In genomic region chr18:53153281-53153680, GRCh38 we compare ENCODE assay signal across 9 cellular contexts.
DNase-seq lines count a peak whose midpoint lies in the region; ATAC-seq, FAIRE-seq and TF ChIP-seq lines count a peak whose summit lies in the region.
"Had no signal": no experiment of that assay in that cellular context is flagged by ENCODE, and none has a peak within 500 bp of the region (broad histone marks: within the 10 kb centered on the region; RNA-seq: fewer than 3 reads in every experiment).

No MANE protein-coding gene starts in this region.

- H4K20me1 ChIP-seq in astrocyte (ENCODE audit: insufficient read depth, low read length) (no peaks in the 10 kb centered on the region), neural progenitor cell (ENCODE audit: low read depth) (no peaks in the 10 kb centered on the region)

- DNase-seq in activated CD4-positive, alpha-beta T cell treated with anti-CD3 and anti-CD28 coated beads for 48 hours: peak; percentile 9
- no peak for DNase-seq in activated CD4-positive, alpha-beta T cell treated with anti-CD3 and anti-CD28 coated beads, Interleukin-2, amount 10 ng/mL, durations not matched to agents 24 days and 14 days
- peak; percentile 16 for DNase-seq in HuH-7 (ENCODE audit: low spot score)
- DNase-seq in astrocyte (ENCODE audit: low read depth): no peak
- DNase-seq in neural progenitor cell (ENCODE audit: low spot score): peak; percentile 44
- no peak for DNase-seq in GM12892 (ENCODE audit: insufficient read length)
- DNase-seq: NCI-H1694 treated with DMSO at 0.1 percent for 48 hours had no signal

- H3K27me3 Mint-ChIP-seq in activated CD4-positive, alpha-beta T cell treated with anti-CD3 and anti-CD28 coated beads, Interleukin-2, amount 10 ng/mL, durations not matched to agents 24 days and 14 days: no peaks in the 10 kb centered on the region
- H3K27me3 Mint-ChIP-seq in astrocyte (ENCODE audit: low read depth, unreplicated experiment) (no peaks in the 10 kb centered on the region), neural progenitor cell (ENCODE audit: insufficient read depth, low read depth) (peaks cover 7% of the 10 kb centered on the region)

- H3K4me1 ChIP-seq in astrocyte (ENCODE audit: insufficient read depth, low read length): no peaks in the 10 kb centered on the region
- peaks cover 14% of the 10 kb centered on the region for H3K4me1 ChIP-seq in neural progenitor cell

- H2AFZ ChIP-seq in astrocyte (ENCODE audit: low read depth, low read length) (no peak overlapping the region), neural progenitor cell (replicated peaks) (no peak overlapping the region)

- H3K36me3 Mint-ChIP-seq in activated CD4-positive, alpha-beta T cell treated with anti-CD3 and anti-CD28 coated beads, Interleukin-2, amount 10 ng/mL, durations not matched to agents 24 days and 14 days (ENCODE audit: low read depth): no peaks in the 10 kb centered on the region
- H3K36me3 Mint-ChIP-seq in astrocyte (ENCODE audit: low read depth, unreplicated experiment) (no peaks in the 10 kb centered on the region), neural progenitor cell (peaks cover 2% of the 10 kb centered on the region)

- no peak overlapping the region for H3K4me2 ChIP-seq in astrocyte (ENCODE audit: low read length)
- H3K4me2 ChIP-seq in neural progenitor cell: no peak overlapping the region

- intact Hi-C loops in activated CD4-positive, alpha-beta T cell treated with anti-CD3 and anti-CD28 coated beads, Interleukin-2, amount 10 ng/mL, durations not matched to agents 24 days and 14 days (cut with micrococcal nuclease): no loop called here

- no peak for TF ChIP-seq POLR2A in GM12892 (IDR thresholded peaks at IDR 0.05; ENCODE audit: low read depth, low read length)

- ATAC-seq in HG03354 (IDR thresholded peaks at IDR 0.05; ENCODE audit: poor library complexity, severe bottlenecking, unreplicated experiment) (no peak), HG03097 (IDR thresholded peaks at IDR 0.05; ENCODE audit: low FRiP score, unreplicated experiment) (no peak)

- no peak overlapping the region for H3K27ac Mint-ChIP-seq in activated CD4-positive, alpha-beta T cell treated with anti-CD3 and anti-CD28 coated beads, Interleukin-2, amount 10 ng/mL, durations not matched to agents 24 days and 14 days
- no peak overlapping the region for H3K27ac Mint-ChIP-seq in astrocyte (ENCODE audit: unreplicated experiment)
- no peak overlapping the region for H3K27ac Mint-ChIP-seq in neural progenitor cell

- no peak overlapping the region for H3K4me3 Mint-ChIP-seq in activated CD4-positive, alpha-beta T cell treated with anti-CD3 and anti-CD28 coated beads, Interleukin-2, amount 10 ng/mL, durations not matched to agents 24 days and 14 days
- no peak overlapping the region for H3K4me3 Mint-ChIP-seq in astrocyte (ENCODE audit: unreplicated experiment)
- no peak overlapping the region for H3K4me3 Mint-ChIP-seq in neural progenitor cell

- FAIRE-seq in astrocyte (lab: Jason Lieb, UNC) (no peak), GM12892 (lab: Jason Lieb, UNC) (no peak)

- H3K9me3 Mint-ChIP-seq in activated CD4-positive, alpha-beta T cell treated with anti-CD3 and anti-CD28 coated beads, Interleukin-2, amount 10 ng/mL, durations not matched to agents 24 days and 14 days: no peaks in the 10 kb centered on the region
- H3K9me3 Mint-ChIP-seq in astrocyte (ENCODE audit: unreplicated experiment): no peaks in the 10 kb centered on the region
- H3K9me3 Mint-ChIP-seq in neural progenitor cell: no peaks in the 10 kb centered on the region

- TF ChIP-seq CTCF in astrocyte (IDR thresholded peaks at IDR 0.05; ENCODE audit: insufficient read depth, low read depth, low read length) (peak; percentile 31), neural progenitor cell (IDR thresholded peaks at IDR 0.05) (peak; percentile 67)

- H3K27ac ChIP-seq in astrocyte (ENCODE audit: low read depth, low read length) (no peak overlapping the region), neural progenitor cell (no peak overlapping the region)

- H3K79me2 ChIP-seq in astrocyte (ENCODE audit: insufficient read depth, low read length) (no peaks in the 10 kb centered on the region), neural progenitor cell (ENCODE audit: low read depth) (no peaks in the 10 kb centered on the region)

- H3K4me3 ChIP-seq in astrocyte (ENCODE audit: insufficient read depth, low read depth, low read length): no peak overlapping the region
- no peak overlapping the region for H3K4me3 ChIP-seq in neural progenitor cell

- H3K27me3 ChIP-seq in astrocyte (ENCODE audit: insufficient read depth, low read length): no peaks in the 10 kb centered on the region
- H3K27me3 ChIP-seq in neural progenitor cell: no peaks in the 10 kb centered on the region

- H3K4me1 Mint-ChIP-seq in activated CD4-positive, alpha-beta T cell treated with anti-CD3 and anti-CD28 coated beads, Interleukin-2, amount 10 ng/mL, durations not matched to agents 24 days and 14 days: no peaks in the 10 kb centered on the region
- H3K4me1 Mint-ChIP-seq in astrocyte (ENCODE audit: low read depth, unreplicated experiment) (no peaks in the 10 kb centered on the region), neural progenitor cell (peaks cover 25% of the 10 kb centered on the region)

- H3K9ac ChIP-seq in astrocyte (ENCODE audit: low read length) (no peak overlapping the region), neural progenitor cell (no peak overlapping the region)

- H3K36me3 ChIP-seq in astrocyte (ENCODE audit: insufficient read depth, low read length) (no peaks in the 10 kb centered on the region), neural progenitor cell (no peaks in the 10 kb centered on the region)

- peaks cover 4% of the 10 kb centered on the region for H3F3A ChIP-seq in neural progenitor cell (ENCODE audit: low read depth)

- H3K9me3 ChIP-seq in astrocyte (ENCODE audit: insufficient read depth, low read depth, low read length) (no peaks in the 10 kb centered on the region), neural progenitor cell (ENCODE audit: low read depth) (no peaks in the 10 kb centered on the region)

Comparison
In these comparisons a context has a peak if more than half of its experiments do, and no peak if none do; other contexts are left out.
1. DNase-seq: peak in activated CD4-positive, alpha-beta T cell treated with anti-CD3 and anti-CD28 coated beads for 48 hours (single experiment), HuH-7 (single experiment) and neural progenitor cell (single experiment); none in activated CD4-positive, alpha-beta T cell treated with anti-CD3 and anti-CD28 coated beads, Interleukin-2, amount 10 ng/mL, durations not matched to agents 24 days and 14 days (single experiment), astrocyte (single experiment) and GM12892 (single experiment).